Comparison of ENCODE assay signal across 20 cellular contexts in genomic region chr22:44410396-44411056, GRCh38.
A peak's percentile ranks its signal among the peaks of the same experiment; 100 is the strongest.
DNase-seq lines count a peak whose midpoint lies in the region; ATAC-seq, FAIRE-seq and TF ChIP-seq lines count a peak whose summit lies in the region.
"Had no signal": no experiment of that assay in that cellular context is flagged by ENCODE, and none has a peak within 500 bp of the region (broad histone marks: within the 10 kb centered on the region; RNA-seq: fewer than 3 reads in every experiment).

No MANE protein-coding gene starts in this region.

- ATAC-seq in left lung (peak; percentile 85), GM21526 (IDR thresholded peaks at IDR 0.05; ENCODE audit: low FRiP score, unreplicated experiment) (no peak)
- ATAC-seq: HCT116; stimulated activated memory B cell treated with anti-CD40 and anti-IgM and Interleukin-4, amounts not matched to agents 10 μg/mL and 1 μg/mL and 100 μg/mL, for 72 hours had no signal

- TF ChIP-seq POLR2A in stomach (IDR thresholded peaks at IDR 0.05): no peak
- no peak for TF ChIP-seq POLR2A in testis (IDR thresholded peaks at IDR 0.05)

- no peaks in the 10 kb centered on the region for H3K36me3 ChIP-seq in bronchial epithelial cell (ENCODE audit: control insufficient read depth, insufficient read depth, low read length)
- no peaks in the 10 kb centered on the region for H3K36me3 ChIP-seq in left lung
- H3K36me3 ChIP-seq in stomach: no peaks in the 10 kb centered on the region
- H3K36me3 ChIP-seq in testis (ENCODE audit: low read depth, missing control alignments): no peaks in the 10 kb centered on the region
- H3K36me3 ChIP-seq: SJSA1, tibial nerve had no signal

- 45 to 63% (median 53%) methylated on average over 15 to 19 of the region's 19 CpGs for WGBS in stomach, 5 donors
- 86 to 92% methylated on average over 2 to 18 of the region's 19 CpGs for WGBS in testis, 2 donors

- intact Hi-C loops in left lung (cut with DNase I): no loop called here
- intact Hi-C loops in stomach (cut with DNase I; ENCODE audit: low total_unique reads): no loop called here
- intact Hi-C loops in testis (cut with DNase I; ENCODE audit: low total_unique reads): no loop called here

- no peaks in the 10 kb centered on the region for H3K9me3 ChIP-seq in left lung
- H3K9me3 ChIP-seq in stomach: no peaks in the 10 kb centered on the region
- H3K9me3 ChIP-seq in testis: no peaks in the 10 kb centered on the region
- H3K9me3 ChIP-seq: SJSA1, tibial nerve had no signal

- H3K27me3 ChIP-seq in bronchial epithelial cell (ENCODE audit: control insufficient read depth, insufficient read depth, low read length): no peaks in the 10 kb centered on the region
- peaks cover 0 to 28% of the 10 kb centered on the region in 2 donors for H3K27me3 ChIP-seq in left lung
- H3K27me3 ChIP-seq in stomach: peaks cover 0 to 26% (median 0%) of the 10 kb centered on the region in 3 donors
- no peaks in the 10 kb centered on the region for H3K27me3 ChIP-seq in testis
- H3K27me3 ChIP-seq: SJSA1, tibial nerve had no signal

- TF ChIP-seq EP300 in stomach (IDR thresholded peaks at IDR 0.05): no peak

- no peak for FAIRE-seq in bronchial epithelial cell (lab: Jason Lieb, UNC)

- H3K4me3 ChIP-seq in bronchial epithelial cell (ENCODE audit: low read depth, low read length) (no peak overlapping the region), left lung (no peak overlapping the region), stomach (no peak overlapping the region), testis (no peak overlapping the region)
- H3K4me3 ChIP-seq: SJSA1, tibial nerve had no signal

- H3K4me1 ChIP-seq in left lung (no peaks in the 10 kb centered on the region), stomach (peaks cover 13 to 42% (median 30%) of the 10 kb centered on the region in 4 donors), testis (peaks cover 7% of the 10 kb centered on the region)
- H3K4me1 ChIP-seq: parathyroid adenoma, SJSA1, tibial nerve had no signal

- no peak for TF ChIP-seq CTCF in bronchial epithelial cell (IDR thresholded peaks at IDR 0.05; ENCODE audit: insufficient read depth, low read length, severe bottlenecking)
- no peak for TF ChIP-seq CTCF in left lung (IDR thresholded peaks at IDR 0.05)
- no peak for TF ChIP-seq CTCF in stomach (IDR thresholded peaks at IDR 0.05)
- no peak for TF ChIP-seq CTCF in testis (IDR thresholded peaks at IDR 0.05)

- H3K27ac ChIP-seq in left lung (no peak overlapping the region), stomach (peak overlapping the region in 1 of 5 donors; percentile 44), testis (no peak overlapping the region)
- H3K27ac ChIP-seq: KMS-11, parathyroid adenoma, SJSA1, tibial nerve had no signal

- DNase-seq in NCI-H2107 treated with DMSO at 0.1 percent for 48 hours (lab: John Stamatoyannopoulos, UW; ENCODE audit: unreplicated experiment) (peak; percentile 25), NCI-H2107 (lab: John Stamatoyannopoulos, UW) (no peak), bronchial epithelial cell (ENCODE audit: low read depth) (peak; percentile 52), left lung (peak; percentile 58 to 72), stomach (peak; percentile 62), testis (no peak)
- DNase-seq in activated T-cell treated with anti-CD3 and anti-CD28 coated beads, Interleukin-2, amount 50 U/mL, for 48 hours: no peak
- DNase-seq: activated CD4-positive, CD25-positive, alpha-beta regulatory T cell treated with anti-CD3 and anti-CD28 coated beads, Interleukin-2, amount 50 U/mL, for 72 hours; activated naive CD4-positive, alpha-beta T cell; CD4-positive, CD25-positive, alpha-beta regulatory T cell; NCI-H1048; NCI-H446; T-helper 2 cell had no signal

Comparison
In these comparisons a context has a peak if more than half of its experiments do, and no peak if none do; other contexts are left out.
1. DNase-seq: peak in NCI-H2107 treated with DMSO at 0.1 percent for 48 hours (single experiment), bronchial epithelial cell (single experiment), left lung (2 of 2) and stomach (single experiment); none in NCI-H2107 (single experiment), activated T-cell treated with anti-CD3 and anti-CD28 coated beads, Interleukin-2, amount 50 U/mL, for 48 hours (0 of 2) and testis (single experiment).